In the genomic region with DNA sequence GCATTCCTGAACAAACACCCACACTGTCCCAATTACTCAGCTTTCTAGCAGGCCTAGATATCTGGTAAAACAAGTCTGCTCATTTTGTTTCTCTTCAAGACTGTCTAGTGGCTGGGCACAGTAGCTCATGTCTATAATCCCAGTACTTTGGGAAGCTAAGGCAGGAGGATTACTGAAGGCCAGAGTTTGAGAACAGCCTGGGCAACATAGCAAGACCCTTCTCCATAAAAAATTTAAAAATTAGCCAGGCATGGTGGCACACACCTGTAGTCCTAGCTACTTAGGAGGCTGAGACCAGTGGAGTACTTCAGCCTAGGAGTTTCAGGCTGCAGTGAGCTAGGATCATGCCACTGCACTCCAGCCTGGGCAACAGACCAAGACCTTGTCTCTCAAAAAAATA, we compare ENCODE assay signal across 11 cellular contexts.
"Had no signal": no experiment of that assay in that cellular context is flagged by ENCODE, and none has a peak within 500 bp of the region (broad histone marks: within the 10 kb centered on the region; RNA-seq: fewer than 3 reads in every experiment).

No MANE protein-coding gene starts in this region.

- FAIRE-seq: H1, H54 had no signal

- DNase-seq: GM23248, GOT3, H7, H9, HCEC 1CT, HFFc6 had no signal

- H3K9me3 Mint-ChIP-seq: GM23338, H9, HFFc6 had no signal

- H3K36me3 ChIP-seq: HAP-1 had no signal

- H2AFZ ChIP-seq: GM23248, GM23338 had no signal

- H3K9me3 ChIP-seq: HAP-1 had no signal

- ATAC-seq: GM23338, HCT116 had no signal

- H3K4me3 ChIP-seq: GM23248, GM23338, HAP-1 had no signal

- H3K27ac Mint-ChIP-seq: GM23338, H9, HFFc6 had no signal

- H3K4me3 Mint-ChIP-seq: GM23338, H9, HFFc6 had no signal

- H3K27ac ChIP-seq: GM23248 had no signal

- H3K9ac ChIP-seq: GM23248 had no signal

- H3K4me2 ChIP-seq: GM23338 had no signal
